ENCODE assay signal across 1 cellular context in genomic region chr17:28969706-28970393, GRCh38.
A peak's percentile ranks its signal among the peaks of the same experiment; 100 is the strongest.
TF ChIP-seq lines count a peak whose summit lies in the region.

No MANE protein-coding gene starts in this region.

TF ChIP-seq in HepG2, 621 proteins besides CTCF, POLR2A, EP300 and RAD21 (continued from another document and continues in another):
- TF ChIP-seq SKIL (CRISPR knock-in tag; IDR thresholded peaks at IDR 0.05; ENCODE audit: borderline replicate concordance) (no peak), HMGA1 (CRISPR knock-in tag; conservative IDR thresholded peaks at IDR 0.05) (no peak), ARID5B (CRISPR knock-in tag; IDR thresholded peaks at IDR 0.05) (peak; percentile 11; the same call in 1 of the 2 replicates), ZNF264 (CRISPR knock-in tag; IDR thresholded peaks at IDR 0.05) (no peak), MTF2 (CRISPR knock-in tag; IDR thresholded peaks at IDR 0.05; ENCODE audit: borderline replicate concordance) (no peak), ZNF512 (CRISPR knock-in tag; IDR thresholded peaks at IDR 0.05) (no peak), ZNF687 (CRISPR knock-in tag; IDR thresholded peaks at IDR 0.05) (peak; percentile 27; the same call in 1 of the 2 replicates), EZH2 (conservative IDR thresholded peaks at IDR 0.05; ENCODE audit: low read depth, low read length) (no peak), MXD4 (CRISPR knock-in tag; IDR thresholded peaks at IDR 0.05) (no peak), DBP (CRISPR knock-in tag; IDR thresholded peaks at IDR 0.05; ENCODE audit: not compliant biosample characterization) (no peak), ZNF556 (CRISPR knock-in tag; IDR thresholded peaks at IDR 0.05; ENCODE audit: borderline replicate concordance) (no peak), ETV5 (CRISPR knock-in tag; IDR thresholded peaks at IDR 0.05; ENCODE audit: borderline replicate concordance) (peak; percentile 77; the same call in 1 of the 2 replicates), GMEB2 (CRISPR knock-in tag; IDR thresholded peaks at IDR 0.05; ENCODE audit: low read depth) (no peak), ZBTB40 (IDR thresholded peaks at IDR 0.05) (no peak), ZBTB40 (CRISPR knock-in tag; IDR thresholded peaks at IDR 0.05) (no peak), ZNF20 (CRISPR knock-in tag; IDR thresholded peaks at IDR 0.05) (no peak), ZNF891 (CRISPR knock-in tag; IDR thresholded peaks at IDR 0.05) (no peak), ZNF550 (CRISPR knock-in tag; IDR thresholded peaks at IDR 0.05; ENCODE audit: borderline replicate concordance) (no peak), E2F2 (CRISPR knock-in tag; IDR thresholded peaks at IDR 0.05; ENCODE audit: borderline replicate concordance) (no peak), ZNF629 (CRISPR knock-in tag; conservative IDR thresholded peaks at IDR 0.05) (peak; percentile 76), ZNF33A (CRISPR knock-in tag; IDR thresholded peaks at IDR 0.05; ENCODE audit: borderline replicate concordance) (no peak), JARID2 (CRISPR knock-in tag; IDR thresholded peaks at IDR 0.05; ENCODE audit: insufficient replicate concordance) (no peak), GABPB1 (CRISPR knock-in tag; IDR thresholded peaks at IDR 0.05) (peak; percentile 44; the same call in 1 of the 2 replicates), SAP130 (CRISPR knock-in tag; IDR thresholded peaks at IDR 0.05; ENCODE audit: low read depth) (0 out of 2 replicates have a peak, but pooled peaks have one; percentile 26), ZNF7 (CRISPR knock-in tag; IDR thresholded peaks at IDR 0.05) (no peak), TOPORS (CRISPR knock-in tag; IDR thresholded peaks at IDR 0.05) (no peak), ETS1 (CRISPR knock-in tag; IDR thresholded peaks at IDR 0.05) (no peak)
